In the genomic region with DNA sequence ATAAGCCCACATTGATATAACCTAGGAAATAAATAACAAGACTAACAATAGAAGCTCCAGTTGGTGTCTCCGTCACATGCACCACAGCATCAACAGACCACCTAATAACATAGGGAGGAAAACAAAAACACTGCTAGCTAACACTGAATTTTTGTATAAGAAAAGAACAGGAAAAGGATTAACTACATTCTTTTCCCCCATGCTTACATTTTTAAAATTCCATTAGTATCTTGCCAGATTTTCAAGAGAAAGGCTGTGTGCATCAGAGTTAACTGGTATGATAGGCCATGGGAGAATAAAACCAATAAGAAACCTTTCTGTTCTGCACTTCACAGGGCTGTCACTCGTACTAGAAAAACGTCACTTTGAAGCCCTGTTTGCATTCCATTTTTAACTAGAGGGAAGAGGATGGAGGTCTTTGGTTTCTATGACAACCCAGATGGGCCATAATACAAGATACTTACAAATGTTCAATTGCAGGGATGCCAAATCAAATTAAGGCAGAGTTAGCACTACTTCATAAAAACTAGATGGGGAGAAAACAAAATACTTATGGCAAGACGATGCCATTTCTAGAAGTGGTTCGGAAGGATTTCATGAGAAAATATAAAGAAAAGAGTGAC, we compare ENCODE assay signal across 1 cellular context.
TF ChIP-seq lines count a peak whose summit lies in the region.

No MANE protein-coding gene starts in this region.

TF ChIP-seq in H1, 55 proteins besides CTCF, POLR2A, EP300 and RAD21:
- TF ChIP-seq, protein P1, sequence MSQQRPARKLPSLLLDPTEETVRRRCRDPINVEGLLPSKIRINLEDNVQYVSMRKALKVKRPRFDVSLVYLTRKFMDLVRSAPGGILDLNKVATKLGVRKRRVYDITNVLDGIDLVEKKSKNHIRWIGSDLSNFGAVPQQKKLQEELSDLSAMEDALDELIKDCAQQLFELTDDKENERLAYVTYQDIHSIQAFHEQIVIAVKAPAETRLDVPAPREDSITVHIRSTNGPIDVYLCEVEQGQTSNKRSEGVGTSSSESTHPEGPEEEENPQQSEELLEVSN (IDR thresholded peaks at IDR 0.05): no peak
- TF ChIP-seq PHF8 (conservative IDR thresholded peaks at IDR 0.05; ENCODE audit: low read depth, low read length): no peak
- peak in 1 of 2 experiments; percentile 49; a peak in 1 of 4 replicates for TF ChIP-seq SIN3A (conservative IDR thresholded peaks at IDR 0.05 in 1 of 2, IDR thresholded peaks at IDR 0.05 in 1 of 2; ENCODE audit: low read depth in 1 of 2, low read length in 2 of 2)
- TF ChIP-seq KDM1A (IDR thresholded peaks at IDR 0.05; ENCODE audit: borderline replicate concordance, low read length): no peak
- no peak for TF ChIP-seq NRF1 (IDR thresholded peaks at IDR 0.05; ENCODE audit: low read depth, low read length)
- no peak for TF ChIP-seq TAF1 (IDR thresholded peaks at IDR 0.05; ENCODE audit: low read depth, low read length)
- TF ChIP-seq RNF2 (IDR thresholded peaks at IDR 0.05; ENCODE audit: borderline replicate concordance, low read depth, low read length, missing control alignments, poor library complexity, severe bottlenecking): no peak
- TF ChIP-seq ASH2L (IDR thresholded peaks at IDR 0.05; ENCODE audit: low read length): peak; percentile 71
- TF ChIP-seq HDAC6 (IDR thresholded peaks at IDR 0.05; ENCODE audit: low read depth, low read length): no peak
- TF ChIP-seq ATF2 (IDR thresholded peaks at IDR 0.05; ENCODE audit: low read length): peak; percentile 47; the same call in 1 of the 2 replicates
- no peak for TF ChIP-seq MAFK (IDR thresholded peaks at IDR 0.05; ENCODE audit: low read depth, low read length)
- TF ChIP-seq USF2 (IDR thresholded peaks at IDR 0.05; ENCODE audit: low read length): no peak
- TF ChIP-seq ZNF274 (IDR thresholded peaks at IDR 0.05; ENCODE audit: borderline replicate concordance, extremely low read depth, low read length): no peak
- TF ChIP-seq TBP (IDR thresholded peaks at IDR 0.05; ENCODE audit: low read depth, low read length): no peak
- no peak for TF ChIP-seq CTBP2 (IDR thresholded peaks at IDR 0.05; ENCODE audit: borderline replicate concordance, insufficient read depth, insufficient read length, low read length)
- TF ChIP-seq SRF (IDR thresholded peaks at IDR 0.05; ENCODE audit: low read depth, low read length): no peak
- TF ChIP-seq BRCA1 (IDR thresholded peaks at IDR 0.05; ENCODE audit: low read depth, low read length): no peak
- TF ChIP-seq BACH1 (IDR thresholded peaks at IDR 0.05; ENCODE audit: low read length): no peak
- TF ChIP-seq POU5F1 (IDR thresholded peaks at IDR 0.05; ENCODE audit: low read depth, low read length): no peak
- no peak for TF ChIP-seq KDM4A (IDR thresholded peaks at IDR 0.05; ENCODE audit: low read depth, low read length, severe bottlenecking)
- TF ChIP-seq EGR1 (IDR thresholded peaks at IDR 0.05; ENCODE audit: borderline replicate concordance, low read depth, low read length): no peak
- 0 out of 4 replicates have a peak, but pooled peaks of 1 of the 2 experiments have one; percentile 35 for TF ChIP-seq HDAC2 (IDR thresholded peaks at IDR 0.05; ENCODE audit: borderline replicate concordance in 1 of 2, low read depth in 2 of 2, low read length in 2 of 2)
- no peak for TF ChIP-seq YY1 (IDR thresholded peaks at IDR 0.05; ENCODE audit: low read depth, low read length)
- peak; percentile 77 for TF ChIP-seq SP1 (IDR thresholded peaks at IDR 0.05; ENCODE audit: low read depth, low read length)
- TF ChIP-seq, protein P2, sequence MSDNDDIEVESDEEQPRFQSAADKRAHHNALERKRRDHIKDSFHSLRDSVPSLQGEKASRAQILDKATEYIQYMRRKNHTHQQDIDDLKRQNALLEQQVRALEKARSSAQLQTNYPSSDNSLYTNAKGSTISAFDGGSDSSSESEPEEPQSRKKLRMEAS (IDR thresholded peaks at IDR 0.05): no peak
- no peak for TF ChIP-seq RFX5 (IDR thresholded peaks at IDR 0.05; ENCODE audit: borderline replicate concordance, low read depth, low read length)
- no peak for TF ChIP-seq SAP30 (IDR thresholded peaks at IDR 0.05; ENCODE audit: insufficient read depth, insufficient replicate concordance, low read length)
- TF ChIP-seq, protein P3, sequence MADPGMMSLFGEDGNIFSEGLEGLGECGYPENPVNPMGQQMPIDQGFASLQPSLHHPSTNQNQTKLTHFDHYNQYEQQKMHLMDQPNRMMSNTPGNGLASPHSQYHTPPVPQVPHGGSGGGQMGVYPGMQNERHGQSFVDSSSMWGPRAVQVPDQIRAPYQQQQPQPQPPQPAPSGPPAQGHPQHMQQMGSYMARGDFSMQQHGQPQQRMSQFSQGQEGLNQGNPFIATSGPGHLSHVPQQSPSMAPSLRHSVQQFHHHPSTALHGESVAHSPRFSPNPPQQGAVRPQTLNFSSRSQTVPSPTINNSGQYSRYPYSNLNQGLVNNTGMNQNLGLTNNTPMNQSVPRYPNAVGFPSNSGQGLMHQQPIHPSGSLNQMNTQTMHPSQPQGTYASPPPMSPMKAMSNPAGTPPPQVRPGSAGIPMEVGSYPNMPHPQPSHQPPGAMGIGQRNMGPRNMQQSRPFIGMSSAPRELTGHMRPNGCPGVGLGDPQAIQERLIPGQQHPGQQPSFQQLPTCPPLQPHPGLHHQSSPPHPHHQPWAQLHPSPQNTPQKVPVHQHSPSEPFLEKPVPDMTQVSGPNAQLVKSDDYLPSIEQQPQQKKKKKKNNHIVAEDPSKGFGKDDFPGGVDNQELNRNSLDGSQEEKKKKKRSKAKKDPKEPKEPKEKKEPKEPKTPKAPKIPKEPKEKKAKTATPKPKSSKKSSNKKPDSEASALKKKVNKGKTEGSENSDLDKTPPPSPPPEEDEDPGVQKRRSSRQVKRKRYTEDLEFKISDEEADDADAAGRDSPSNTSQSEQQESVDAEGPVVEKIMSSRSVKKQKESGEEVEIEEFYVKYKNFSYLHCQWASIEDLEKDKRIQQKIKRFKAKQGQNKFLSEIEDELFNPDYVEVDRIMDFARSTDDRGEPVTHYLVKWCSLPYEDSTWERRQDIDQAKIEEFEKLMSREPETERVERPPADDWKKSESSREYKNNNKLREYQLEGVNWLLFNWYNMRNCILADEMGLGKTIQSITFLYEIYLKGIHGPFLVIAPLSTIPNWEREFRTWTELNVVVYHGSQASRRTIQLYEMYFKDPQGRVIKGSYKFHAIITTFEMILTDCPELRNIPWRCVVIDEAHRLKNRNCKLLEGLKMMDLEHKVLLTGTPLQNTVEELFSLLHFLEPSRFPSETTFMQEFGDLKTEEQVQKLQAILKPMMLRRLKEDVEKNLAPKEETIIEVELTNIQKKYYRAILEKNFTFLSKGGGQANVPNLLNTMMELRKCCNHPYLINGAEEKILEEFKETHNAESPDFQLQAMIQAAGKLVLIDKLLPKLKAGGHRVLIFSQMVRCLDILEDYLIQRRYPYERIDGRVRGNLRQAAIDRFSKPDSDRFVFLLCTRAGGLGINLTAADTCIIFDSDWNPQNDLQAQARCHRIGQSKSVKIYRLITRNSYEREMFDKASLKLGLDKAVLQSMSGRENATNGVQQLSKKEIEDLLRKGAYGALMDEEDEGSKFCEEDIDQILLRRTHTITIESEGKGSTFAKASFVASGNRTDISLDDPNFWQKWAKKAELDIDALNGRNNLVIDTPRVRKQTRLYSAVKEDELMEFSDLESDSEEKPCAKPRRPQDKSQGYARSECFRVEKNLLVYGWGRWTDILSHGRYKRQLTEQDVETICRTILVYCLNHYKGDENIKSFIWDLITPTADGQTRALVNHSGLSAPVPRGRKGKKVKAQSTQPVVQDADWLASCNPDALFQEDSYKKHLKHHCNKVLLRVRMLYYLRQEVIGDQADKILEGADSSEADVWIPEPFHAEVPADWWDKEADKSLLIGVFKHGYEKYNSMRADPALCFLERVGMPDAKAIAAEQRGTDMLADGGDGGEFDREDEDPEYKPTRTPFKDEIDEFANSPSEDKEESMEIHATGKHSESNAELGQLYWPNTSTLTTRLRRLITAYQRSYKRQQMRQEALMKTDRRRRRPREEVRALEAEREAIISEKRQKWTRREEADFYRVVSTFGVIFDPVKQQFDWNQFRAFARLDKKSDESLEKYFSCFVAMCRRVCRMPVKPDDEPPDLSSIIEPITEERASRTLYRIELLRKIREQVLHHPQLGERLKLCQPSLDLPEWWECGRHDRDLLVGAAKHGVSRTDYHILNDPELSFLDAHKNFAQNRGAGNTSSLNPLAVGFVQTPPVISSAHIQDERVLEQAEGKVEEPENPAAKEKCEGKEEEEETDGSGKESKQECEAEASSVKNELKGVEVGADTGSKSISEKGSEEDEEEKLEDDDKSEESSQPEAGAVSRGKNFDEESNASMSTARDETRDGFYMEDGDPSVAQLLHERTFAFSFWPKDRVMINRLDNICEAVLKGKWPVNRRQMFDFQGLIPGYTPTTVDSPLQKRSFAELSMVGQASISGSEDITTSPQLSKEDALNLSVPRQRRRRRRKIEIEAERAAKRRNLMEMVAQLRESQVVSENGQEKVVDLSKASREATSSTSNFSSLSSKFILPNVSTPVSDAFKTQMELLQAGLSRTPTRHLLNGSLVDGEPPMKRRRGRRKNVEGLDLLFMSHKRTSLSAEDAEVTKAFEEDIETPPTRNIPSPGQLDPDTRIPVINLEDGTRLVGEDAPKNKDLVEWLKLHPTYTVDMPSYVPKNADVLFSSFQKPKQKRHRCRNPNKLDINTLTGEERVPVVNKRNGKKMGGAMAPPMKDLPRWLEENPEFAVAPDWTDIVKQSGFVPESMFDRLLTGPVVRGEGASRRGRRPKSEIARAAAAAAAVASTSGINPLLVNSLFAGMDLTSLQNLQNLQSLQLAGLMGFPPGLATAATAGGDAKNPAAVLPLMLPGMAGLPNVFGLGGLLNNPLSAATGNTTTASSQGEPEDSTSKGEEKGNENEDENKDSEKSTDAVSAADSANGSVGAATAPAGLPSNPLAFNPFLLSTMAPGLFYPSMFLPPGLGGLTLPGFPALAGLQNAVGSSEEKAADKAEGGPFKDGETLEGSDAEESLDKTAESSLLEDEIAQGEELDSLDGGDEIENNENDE (IDR thresholded peaks at IDR 0.05; ENCODE audit: insufficient replicate concordance, low read length): peak; percentile 88
- no peak for TF ChIP-seq GABPA (IDR thresholded peaks at IDR 0.05; ENCODE audit: borderline replicate concordance, insufficient read depth, low read length)
- TF ChIP-seq TEAD4 (IDR thresholded peaks at IDR 0.05; ENCODE audit: low read depth, low read length): peak; percentile 87
- TF ChIP-seq, protein P4, sequence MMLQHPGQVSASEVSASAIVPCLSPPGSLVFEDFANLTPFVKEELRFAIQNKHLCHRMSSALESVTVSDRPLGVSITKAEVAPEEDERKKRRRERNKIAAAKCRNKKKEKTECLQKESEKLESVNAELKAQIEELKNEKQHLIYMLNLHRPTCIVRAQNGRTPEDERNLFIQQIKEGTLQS (IDR thresholded peaks at IDR 0.05; ENCODE audit: insufficient read depth, low read depth, low read length): no peak
- no peak for TF ChIP-seq KDM5A (IDR thresholded peaks at IDR 0.05; ENCODE audit: low read length)
- no peak for TF ChIP-seq SIX5 (IDR thresholded peaks at IDR 0.05; ENCODE audit: low read depth, low read length)
- TF ChIP-seq JUND (IDR thresholded peaks at IDR 0.05; ENCODE audit: low read length): no peak
- TF ChIP-seq BCL11A (IDR thresholded peaks at IDR 0.05; ENCODE audit: low read depth in 2 of 2, low read length in 2 of 2): no peak
- TF ChIP-seq NANOG (IDR thresholded peaks at IDR 0.05; ENCODE audit: insufficient read depth, low read depth, low read length, poor library complexity, severe bottlenecking): no peak
- no peak for TF ChIP-seq SIRT6 (IDR thresholded peaks at IDR 0.05; ENCODE audit: low read length)
- TF ChIP-seq JUN (IDR thresholded peaks at IDR 0.05; ENCODE audit: low read depth, low read length): no peak
- TF ChIP-seq SP2 (IDR thresholded peaks at IDR 0.05; ENCODE audit: low read length): no peak
- no peak for TF ChIP-seq TAF7 (optimal IDR thresholded peaks at IDR 0.05; ENCODE audit: borderline replicate concordance, low read depth, low read length)
- no peak for TF ChIP-seq EZH2 (IDR thresholded peaks at IDR 0.05; ENCODE audit: low read depth, low read length, severe bottlenecking)
